In genomic region chr3:187183903-187184302, GRCh38 we compare ENCODE assay signal across 1 cellular context.
TF ChIP-seq lines count a peak whose summit lies in the region.

No MANE protein-coding gene starts in this region.

TF ChIP-seq in GM23338, 12 proteins besides CTCF, POLR2A, EP300 and RAD21 (continued from another document):
- TF ChIP-seq ZNF462 (CRISPR knock-in tag; IDR thresholded peaks at IDR 0.05) (no peak), POLR2AphosphoS5 (IDR thresholded peaks at IDR 0.05; ENCODE audit: low read depth) (no peak), JUNB (IDR thresholded peaks at IDR 0.05; ENCODE audit: unreplicated experiment) (no peak), ETS1 (IDR thresholded peaks at IDR 0.05) (no peak), ZNF114 (CRISPR knock-in tag; IDR thresholded peaks at IDR 0.05) (no peak), EZH2phosphoT487 (IDR thresholded peaks at IDR 0.05; ENCODE audit: unreplicated experiment) (no peak), REST (IDR thresholded peaks at IDR 0.05; ENCODE audit: unreplicated experiment) (no peak), EZH2 (IDR thresholded peaks at IDR 0.05; ENCODE audit: low read depth, unreplicated experiment) (no peak)
